11 cellular contexts compared by ENCODE assay signal in the genomic region with DNA sequence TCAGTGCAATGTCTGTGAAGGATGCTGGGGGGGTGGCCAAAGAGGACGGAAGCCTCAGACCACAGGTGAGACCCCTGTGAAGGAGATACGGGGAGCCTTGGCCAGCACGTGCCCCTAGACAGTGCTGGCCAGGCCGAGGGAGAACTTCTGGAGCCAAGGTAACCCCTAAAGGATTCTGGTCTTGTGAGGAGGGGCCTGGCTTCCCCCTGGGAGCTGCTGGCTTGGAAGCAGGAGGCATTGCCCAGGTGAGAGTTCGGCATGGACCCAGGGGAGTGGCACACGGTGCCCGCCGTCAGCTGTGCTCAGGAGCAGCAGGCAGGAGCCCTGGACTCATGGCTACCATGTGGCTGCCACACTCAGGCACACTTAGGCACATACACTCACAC. TPM values are rescaled to one million over a fixed set of nuclear protein-coding genes. Genes with fewer than 3 reads are reported as not detected.
A peak's percentile ranks its signal among the peaks of the same experiment; 100 is the strongest.
DNase-seq lines count a peak whose midpoint lies in the region; ATAC-seq and TF ChIP-seq lines count a peak whose summit lies in the region.
"Had no signal": no experiment of that assay in that cellular context is flagged by ENCODE, and none has a peak within 500 bp of the region (broad histone marks: within the 10 kb centered on the region; RNA-seq: fewer than 3 reads in every experiment).

No MANE protein-coding gene starts in this region.

- H3K23ac ChIP-seq in neuronal stem cell (ENCODE audit: low read depth, low read length, poor library complexity) = peak overlapping the region; percentile 76

- peaks cover 10% of the 10 kb centered on the region; the same call in 1 of the 2 replicates for H4K20me1 ChIP-seq in GM23338 (replicated peaks; ENCODE audit: insufficient read depth)

- H3K79me1 ChIP-seq in neuronal stem cell (ENCODE audit: low read depth, low read length) = no peaks in the 10 kb centered on the region

- no peak overlapping the region for H3K27ac Mint-ChIP-seq in GM23338

- H2AK5ac ChIP-seq in neuronal stem cell (ENCODE audit: low read depth, low read length) = no peak overlapping the region

- H2AFZ ChIP-seq in GM23338 (no peak overlapping the region), neuronal stem cell (ENCODE audit: low read length) (no peak overlapping the region)

- H3K4me2 ChIP-seq in GM23338 (no peak overlapping the region), neuronal stem cell (ENCODE audit: insufficient read depth, low read length, poor library complexity, severe bottlenecking) (no peak overlapping the region)

- H3K9me3 Mint-ChIP-seq in GM23338 = peaks cover 29% of the 10 kb centered on the region

- H3K4me3 Mint-ChIP-seq in GM23338 = peak overlapping the region; percentile 56

- H3K27me3 Mint-ChIP-seq in GM23338 (ENCODE audit: insufficient read depth, low read depth, poor library complexity) = peaks cover 31% of the 10 kb centered on the region

- H2BK120ac ChIP-seq in neuronal stem cell (ENCODE audit: low read depth, low read length) = no peak overlapping the region

- no peak overlapping the region for H4K91ac ChIP-seq in neuronal stem cell (ENCODE audit: low read depth, low read length, poor library complexity)

- H3K14ac ChIP-seq in neuronal stem cell (ENCODE audit: low read length) = no peak overlapping the region

- peaks cover 21% of the 10 kb centered on the region for H3K79me2 ChIP-seq in GM23338 (replicated peaks; ENCODE audit: insufficient read depth)

- H3K9me3 ChIP-seq in neuronal stem cell (replicated peaks in 1 of 2; ENCODE audit: control insufficient read depth in 2 of 2, insufficient read depth in 1 of 2, low read depth in 1 of 2, low read length in 2 of 2) = peaks cover 5% of the 10 kb centered on the region in 2 donors

- DNase-seq in AG09309 (ENCODE audit: low read depth) (no peak), GM23338 (ENCODE audit: low spot score) (no peak), ecto neural progenitor cell (ENCODE audit: low spot score) (peak; percentile 39), neuronal stem cell (ENCODE audit: low spot score) (no peak), cerebellar nuclear complex (lab: John Stamatoyannopoulos, UW) (no peak), NCI-H510A (lab: John Stamatoyannopoulos, UW) (no peak)
- DNase-seq: cortex of kidney, DMS79 treated with DMSO at 0.1 percent for 48 hours, nucleus accumbens had no signal

- H4K8ac ChIP-seq in neuronal stem cell (ENCODE audit: low read depth, low read length) = no peak overlapping the region

- H3K4me1 ChIP-seq in GM23338 (ENCODE audit: insufficient read depth) = 0 out of 2 replicates have a peak, but pooled peaks cover 3% of the 10 kb centered on the region
- no peaks in the 10 kb centered on the region for H3K4me1 ChIP-seq in neuronal stem cell (ENCODE audit: control insufficient read depth in 2 of 2, insufficient read depth in 1 of 2, low read depth in 1 of 2, low read length in 2 of 2)

- TF ChIP-seq CTCF in AG09309 (IDR thresholded peaks at IDR 0.05; ENCODE audit: control insufficient read depth, insufficient read depth, low read depth, low read length, missing control alignments) = no peak
- TF ChIP-seq CTCF in GM23338 (conservative IDR thresholded peaks at IDR 0.05; ENCODE audit: low read depth in 2 of 2) = no peak

- H3K4me1 Mint-ChIP-seq in GM23338 = peaks cover 3% of the 10 kb centered on the region; the same call in 1 of the 3 replicates

- no peak overlapping the region for H3K9ac ChIP-seq in neuronal stem cell (ENCODE audit: low read depth, low read length, poor library complexity)

- peaks cover 14% of the 10 kb centered on the region; the same call in 1 of the 2 replicates for H3K27me3 ChIP-seq in GM23338 (ENCODE audit: insufficient read depth)
- H3K27me3 ChIP-seq in neuronal stem cell (ENCODE audit: control insufficient read depth in 3 of 3, insufficient read depth in 3 of 3, low read depth in 1 of 3, low read length in 3 of 3) = peaks cover 8 to 69% (median 20%) of the 10 kb centered on the region in 3 experiments

- H3F3A ChIP-seq in GM23338 (replicated peaks; ENCODE audit: low read depth) = no peaks in the 10 kb centered on the region

- no CpG with 5 or more reads among the region's 8 CpGs for WGBS in neuronal stem cell (ENCODE audit: extremely low coverage in 2 of 2, insufficient read length in 2 of 2, insufficient replicate concordance in 1 of 2), 2 donors

- no peak overlapping the region for H2BK15ac ChIP-seq in neuronal stem cell (ENCODE audit: low read length)

- peaks cover 27% of the 10 kb centered on the region for H3K36me3 Mint-ChIP-seq in GM23338 (ENCODE audit: low read depth)

- H3K36me3 ChIP-seq in GM23338 (ENCODE audit: insufficient read depth) (no peaks in the 10 kb centered on the region), neuronal stem cell (replicated peaks in 1 of 2; ENCODE audit: control insufficient read depth in 2 of 2, insufficient read depth in 2 of 2, low read length in 2 of 2) (no peaks in the 10 kb centered on the region)

- no peaks in the 10 kb centered on the region for H3K9me2 ChIP-seq in GM23338 (ENCODE audit: insufficient read depth)

- H3K4me3 ChIP-seq in AG09309 (ENCODE audit: control insufficient read depth, low read depth, low read length) (peak overlapping the region; percentile 75; the same call in 1 of the 2 replicates), GM23338 (no peak overlapping the region), neuronal stem cell (ENCODE audit: low read length in 2 of 2) (no peak overlapping the region)

- H3K27ac ChIP-seq in GM23338 (ENCODE audit: low read depth) (no peak overlapping the region), neuronal stem cell (replicated peaks; ENCODE audit: low read length) (no peak overlapping the region)

- no peak overlapping the region for H3K4ac ChIP-seq in neuronal stem cell (ENCODE audit: low read length)

- no peak overlapping the region for H2BK5ac ChIP-seq in neuronal stem cell (ENCODE audit: low read length)

- H2BK12ac ChIP-seq in neuronal stem cell (ENCODE audit: low read length) = no peak overlapping the region

- H3K18ac ChIP-seq in neuronal stem cell (ENCODE audit: low read length) = no peak overlapping the region

- ATAC-seq in GM23338 (no peak), HG03159 (IDR thresholded peaks at IDR 0.05; ENCODE audit: unreplicated experiment) (no peak), GM21576 (IDR thresholded peaks at IDR 0.05; ENCODE audit: unreplicated experiment) (no peak)

TF ChIP-seq in GM23338, 12 proteins besides CTCF, POLR2A, EP300 and RAD21 (continues in another document):
- no peak for TF ChIP-seq JUNB (IDR thresholded peaks at IDR 0.05; ENCODE audit: unreplicated experiment)
- no peak for TF ChIP-seq POLR2AphosphoS5 (IDR thresholded peaks at IDR 0.05; ENCODE audit: low read depth)
- TF ChIP-seq ZNF331 (CRISPR knock-in tag; IDR thresholded peaks at IDR 0.05; ENCODE audit: low read depth) = no peak

RNA-seq across cellular contexts. Expression of gene COL6A2, which starts 1.3 kb away (rescaled TPM):
- 68.5 and 89.2 TPM in 2 replicates for total RNA-seq in GM23338 (2014; rRNA removed; shearing (Covaris generic))
- polyA plus RNA-seq in GM23338 (2016; fragmentation: Nextera tagmentation; extraction: Ambion mirVana) = 28.4 and 31.8 TPM in 2 replicates
- polyA plus RNA-seq in neuronal stem cell (2013, experiment 1 of 2) = 19.3 TPM
- polyA plus RNA-seq in neuronal stem cell (2013, experiment 2 of 2) = 19.1 TPM

RNA-seq across cellular contexts. Expression of gene FTCD, which starts 58.8 kb away (rescaled TPM):
- 0.90 and 3.3 TPM in 2 replicates for total RNA-seq in GM23338 (2014; rRNA removed; shearing (Covaris generic))
- polyA plus RNA-seq in GM23338 (2016; fragmentation: Nextera tagmentation; extraction: Ambion mirVana) = 2.3 and 2.6 TPM in 2 replicates
- polyA plus RNA-seq in neuronal stem cell (2013, experiment 1 of 2) = 2.1 TPM
- 2.0 TPM for polyA plus RNA-seq in neuronal stem cell (2013, experiment 2 of 2)
